Comparison of ENCODE assay signal across 18 cellular contexts in genomic region chr20:23336476-23336875, GRCh38. TPM values are rescaled to one million over a fixed set of nuclear protein-coding genes. Genes with fewer than 3 reads are reported as not detected.
A peak's percentile ranks its signal among the peaks of the same experiment; 100 is the strongest.
DNase-seq lines count a peak whose midpoint lies in the region; ATAC-seq, FAIRE-seq and TF ChIP-seq lines count a peak whose summit lies in the region.
"Had no signal": no experiment of that assay in that cellular context is flagged by ENCODE, and none has a peak within 500 bp of the region (broad histone marks: within the 10 kb centered on the region; RNA-seq: fewer than 3 reads in every experiment).

No MANE protein-coding gene starts in this region.

- no peaks in the 10 kb centered on the region for H3K9me3 ChIP-seq in K562 (replicated peaks; ENCODE audit: control insufficient read depth, insufficient read depth, low read depth, low read length)
- no peaks in the 10 kb centered on the region for H3K9me3 ChIP-seq in spleen
- H3K9me3 ChIP-seq in PC-3 (ENCODE audit: low read length): no peaks in the 10 kb centered on the region
- H3K9me3 ChIP-seq: A549 had no signal

- no peak for TF ChIP-seq RAD21 in K562 (CRISPR knock-in tag; conservative IDR thresholded peaks at IDR 0.05 in 1 of 2, IDR thresholded peaks at IDR 0.05 in 1 of 2)

- BruUV-seq in K562 (replicated peaks; lab: Mats Ljungman, UMichigan) (no TSS peak), PC-3 (replicated peaks; lab: Mats Ljungman, UMichigan) (no TSS peak)

- H3K4me3 Mint-ChIP-seq in activated CD4-positive, alpha-beta T cell treated with anti-CD3 and anti-CD28 coated beads, Interleukin-2, amount 10 ng/mL, durations not matched to agents 7 days and 5 days: no peak overlapping the region
- H3K4me3 Mint-ChIP-seq: CD4-positive, alpha-beta T cell; GM23338 had no signal

- TF ChIP-seq CTCF in K562 (IDR thresholded peaks at IDR 0.05 in 2 of 3, conservative IDR thresholded peaks at IDR 0.05 in 1 of 3; ENCODE audit: insufficient read depth in 2 of 3, low read depth in 1 of 3, low read length in 3 of 3) (no peak), spleen (IDR thresholded peaks at IDR 0.05 in 8 of 11, conservative IDR thresholded peaks at IDR 0.05 in 3 of 11) (no peak), PC-3 (conservative IDR thresholded peaks at IDR 0.05; ENCODE audit: low read depth, low read length) (no peak)

- H3K9me1 ChIP-seq in K562 (ENCODE audit: control insufficient read depth, insufficient read depth, low read length): no peaks in the 10 kb centered on the region

- H3K27me3 ChIP-seq in K562 (ENCODE audit: control insufficient read depth in 2 of 2, insufficient read depth in 2 of 2, low read length in 2 of 2) (no peaks in the 10 kb centered on the region), spleen (replicated peaks in 1 of 7) (no peaks in the 10 kb centered on the region), PC-3 (ENCODE audit: low read length) (no peaks in the 10 kb centered on the region; the same call in 1 of the 2 replicates)

- in situ Hi-C loops in K562 (cut with MboI): no loop called here

- no peaks in the 10 kb centered on the region for H3K27me3 Mint-ChIP-seq in activated CD4-positive, alpha-beta T cell treated with anti-CD3 and anti-CD28 coated beads, Interleukin-2, amount 10 ng/mL, durations not matched to agents 7 days and 5 days
- H3K27me3 Mint-ChIP-seq: CD4-positive, alpha-beta T cell had no signal

- H3K4me1 ChIP-seq in K562 (replicated peaks in 1 of 2; ENCODE audit: control insufficient read depth in 2 of 2, insufficient read depth in 2 of 2, low read length in 2 of 2): peaks cover 3 to 11% of the 10 kb centered on the region in 2 experiments; a peak in 4 of 5 replicates
- peaks cover 0 to 6% (median 0%) of the 10 kb centered on the region in 6 donors for H3K4me1 ChIP-seq in spleen
- H3K4me1 ChIP-seq in PC-3 (ENCODE audit: insufficient read depth, low read length): no peaks in the 10 kb centered on the region
- H3K4me1 ChIP-seq: A549 had no signal

- TF ChIP-seq POLR2A in K562 (conservative IDR thresholded peaks at IDR 0.05) (no peak), spleen (IDR thresholded peaks at IDR 0.05) (no peak)

- no peak for FAIRE-seq in K562 (lab: Jason Lieb, UNC)
- FAIRE-seq: A549, H54 had no signal

- H3K9me2 ChIP-seq in PC-3 (replicated peaks; ENCODE audit: low read length): no peaks in the 10 kb centered on the region

- no peak for TF ChIP-seq EP300 in K562 (IDR thresholded peaks at IDR 0.05; ENCODE audit: low read length)

- peak; percentile 66 for DNase-seq in NK-92 treated with Interleukin-12 subunit alpha and Interleukin-12 subunit beta, amount 100 ng/mL, for 24 hours (lab: John Stamatoyannopoulos, UW)
- no peak for DNase-seq in NK-92 (lab: John Stamatoyannopoulos, UW; ENCODE audit: unreplicated experiment)
- DNase-seq in activated CD4-positive, alpha-beta T cell treated with anti-CD3 and anti-CD28 coated beads, Interleukin-2, amount 10 ng/mL, durations not matched to agents 7 days and 5 days: no peak
- no peak for DNase-seq in activated CD4-positive, alpha-beta T cell treated with anti-CD3 and anti-CD28 coated beads, Interleukin-2, amount 50 U/mL, for 4 hours
- no peak for DNase-seq in K562 (ENCODE audit: extremely low read depth in 1 of 4, low spot score in 3 of 4)
- DNase-seq in spleen: no peak
- DNase-seq in PC-3: no peak
- DNase-seq: AML-193; CD4-positive, alpha-beta T cell; DMS153; DMS79 treated with DMSO at 0.1 percent for 48 hours; GF-D8; HCEC 1CT had no signal

- H3K27ac ChIP-seq in K562 (ENCODE audit: extremely low read depth, low read depth, low read length) (no peak overlapping the region), spleen (peak overlapping the region in 5 of 8 donors; percentile 29 to 76 (median 44)), PC-3 (ENCODE audit: low read length) (no peak overlapping the region)
- H3K27ac ChIP-seq: 22Rv1, A549, HL-60 had no signal

- H3K4me2 ChIP-seq in K562 (ENCODE audit: insufficient read depth, low read length) (no peak overlapping the region), PC-3 (ENCODE audit: low read length) (no peak overlapping the region)
- H3K4me2 ChIP-seq: A549, GM23338 had no signal

- H3K36me3 ChIP-seq in K562 (ENCODE audit: control insufficient read depth, insufficient read depth, low read length): no peaks in the 10 kb centered on the region
- no peaks in the 10 kb centered on the region for H3K36me3 ChIP-seq in spleen
- H3K36me3 ChIP-seq in PC-3 (ENCODE audit: low read depth, low read length): no peaks in the 10 kb centered on the region

- POLR2A ChIA-PET in activated CD4-positive, alpha-beta T cell treated with anti-CD3 and anti-CD28 coated beads, Interleukin-2, amount 10 ng/mL, durations not matched to agents 7 days and 5 days (lab: Charles Lee): no interaction called here
- POLR2A ChIA-PET in K562 (lab: Yijun Ruan, JAX): interaction anchor here (0.6 to 1.1 kb wide), 3 partner anchors 12 to 580 kb away, joined by 3 read pairs; no protein-coding TSS in a partner anchor
- POLR2A ChIA-PET in PC-3 (lab: Charles Lee; ENCODE audit: unreplicated experiment): no interaction called here

- H3K9ac ChIP-seq in K562 (ENCODE audit: insufficient read depth in 1 of 2, low read depth in 2 of 2, low read length in 2 of 2) (no peak overlapping the region), PC-3 (ENCODE audit: low read length) (no peak overlapping the region)

- peaks cover 11% of the 10 kb centered on the region for H3K4me1 Mint-ChIP-seq in activated CD4-positive, alpha-beta T cell treated with anti-CD3 and anti-CD28 coated beads, Interleukin-2, amount 10 ng/mL, durations not matched to agents 7 days and 5 days

- intact Hi-C loops in K562 (cut with micrococcal nuclease) (no loop called here), spleen (cut with DNase I; ENCODE audit: low total_unique reads) (no loop called here), PC-3 (cut with micrococcal nuclease) (no loop called here)

- H3K27ac Mint-ChIP-seq in activated CD4-positive, alpha-beta T cell treated with anti-CD3 and anti-CD28 coated beads, Interleukin-2, amount 10 ng/mL, durations not matched to agents 7 days and 5 days: peak overlapping the region; percentile 80
- H3K27ac Mint-ChIP-seq: CD4-positive, alpha-beta T cell; GM23338 had no signal

- H2AFZ ChIP-seq in K562 (ENCODE audit: low read depth, low read length) (no peak overlapping the region), PC-3 (ENCODE audit: low read length) (no peak overlapping the region)
- H2AFZ ChIP-seq: GM23338 had no signal

- H3K4me3 ChIP-seq in K562 (no peak overlapping the region), spleen (peak overlapping the region in 2 of 8 donors; percentile 11 to 34), PC-3 (ENCODE audit: low read length) (no peak overlapping the region)
- H3K4me3 ChIP-seq: A549, GM23338 had no signal

- no peaks in the 10 kb centered on the region for H3F3A ChIP-seq in PC-3 (ENCODE audit: low read length, unreplicated experiment)

- 35% methylated on average over 4 of the region's 5 CpGs for WGBS in K562 (ENCODE audit: insufficient coverage, low coverage, missing lambda C conversion rate)
- 80 to 89% (median 86%) methylated on average over 5 of the region's 5 CpGs for WGBS in spleen, 5 donors

- CTCF ChIA-PET in activated CD4-positive, alpha-beta T cell treated with anti-CD3 and anti-CD28 coated beads, Interleukin-2, amount 10 ng/mL, durations not matched to agents 7 days and 5 days (lab: Charles Lee): no interaction called here
- CTCF ChIA-PET in K562 (lab: Yijun Ruan, JAX; ENCODE audit: low intra/inter-chr PET ratio): no interaction called here
- CTCF ChIA-PET in PC-3 (lab: Charles Lee): no interaction called here

- no peaks in the 10 kb centered on the region for H3K9me3 Mint-ChIP-seq in activated CD4-positive, alpha-beta T cell treated with anti-CD3 and anti-CD28 coated beads, Interleukin-2, amount 10 ng/mL, durations not matched to agents 7 days and 5 days
- H3K9me3 Mint-ChIP-seq: CD4-positive, alpha-beta T cell; GM23338 had no signal

- H4K20me1 ChIP-seq in K562 (replicated peaks; ENCODE audit: control insufficient read depth, insufficient read depth, low read length) (no peaks in the 10 kb centered on the region), PC-3 (ENCODE audit: low read length) (no peaks in the 10 kb centered on the region)

- no peaks in the 10 kb centered on the region for H3K79me2 ChIP-seq in K562 (ENCODE audit: control insufficient read depth, insufficient read depth, low read length)
- no peaks in the 10 kb centered on the region for H3K79me2 ChIP-seq in PC-3 (ENCODE audit: low read length)

- ATAC-seq in K562 (no peak), PC-3 (no peak)
- ATAC-seq: A549, GM23338 had no signal

- H3K36me3 Mint-ChIP-seq in activated CD4-positive, alpha-beta T cell treated with anti-CD3 and anti-CD28 coated beads, Interleukin-2, amount 10 ng/mL, durations not matched to agents 7 days and 5 days (ENCODE audit: low read depth): no peaks in the 10 kb centered on the region

RNA-seq across cellular contexts. Expression of gene NXT1, which starts 14.1 kb away (rescaled TPM):
- total RNA-seq in activated CD4-positive, alpha-beta T cell treated with anti-CD3 and anti-CD28 coated beads, Interleukin-2, amount 10 ng/mL, durations not matched to agents 7 days and 5 days: 10 to 100 TPM; 28.1 to 28.2 TPM
- total RNA-seq in K562 (2011; cell fraction: chromatin; rRNA removed; ENCODE audit: low replicate concordance): 6.8 and 14.9 TPM in 2 replicates
- total RNA-seq in K562 (2011; cell fraction: nucleolus; rRNA removed): 15.7 and 16.8 TPM in 2 replicates
- total RNA-seq in K562 (2011; cell fraction: nucleoplasm; rRNA removed): 10.8 and 11.6 TPM in 2 replicates
- 50.4 and 50.9 TPM in 2 replicates for total RNA-seq in K562 (2014; rRNA removed)
- total RNA-seq in K562 (2014; rRNA removed; fragmentation: Illumina TruSeq; extraction: Trizol): 27.5 and 31.9 TPM in 2 replicates
- total RNA-seq in K562 (2015; rRNA removed; fragmentation: Illumina TruSeq; extraction: Trizol): 35.0 and 35.7 TPM in 2 replicates
- total RNA-seq in K562 (2021): 30.3 and 35.7 TPM in 2 replicates
- 31.7 and 37.7 TPM in 2 replicates for polyA plus RNA-seq in K562 (2011; rRNA removed)
- 40.1 and 55.8 TPM in 2 replicates for polyA plus RNA-seq in K562 (2011; cell fraction: cytosol; rRNA removed)
- 21.6 and 23.4 TPM in 2 replicates for polyA plus RNA-seq in K562 (2011; cell fraction: nucleus; rRNA removed)
- 22.6 and 23.8 TPM in 2 replicates for polyA plus RNA-seq in K562 (2012)
- 35.6 and 36.1 TPM in 2 replicates for polyA plus RNA-seq in K562 (2014; fragmentation: Illumina TruSeq; extraction: Trizol)
- polyA plus RNA-seq in K562 (2014; fragmentation: Nextera tagmentation; extraction: Ambion mirVana): 1 to 10 TPM; 7.7 to 8.9 TPM
- 37.5 and 46.5 TPM in 2 replicates for polyA plus RNA-seq in K562 (2014; rRNA removed)
- 15.8 and 20.0 TPM in 2 replicates for polyA minus RNA-seq in K562 (2011; rRNA and poly(A)+ RNA removed)
- 9.6 and 12.7 TPM in 2 replicates for polyA minus RNA-seq in K562 (2011; cell fraction: cytosol; rRNA and poly(A)+ RNA removed)
- polyA minus RNA-seq in K562 (2011; cell fraction: nucleus; rRNA and poly(A)+ RNA removed): 5.7 and 6.7 TPM in 2 replicates
- total RNA-seq in spleen: 10 to 100 TPM; 14.6 to 35.8 (median 22.6) TPM
- 10 to 100 TPM; 19.7 to 37.4 (median 33.5) TPM for polyA plus RNA-seq in spleen
- total RNA-seq in PC-3 (2014; rRNA removed): 82.0 and 98.0 TPM in 2 replicates

RNA-seq across cellular contexts. Expression of gene GZF1, which starts 25.5 kb away (rescaled TPM):
- total RNA-seq in activated CD4-positive, alpha-beta T cell treated with anti-CD3 and anti-CD28 coated beads, Interleukin-2, amount 10 ng/mL, durations not matched to agents 7 days and 5 days: 10 to 100 TPM; 12.3 to 15.5 TPM
- 25.2 and 30.4 TPM in 2 replicates for total RNA-seq in K562 (2011; cell fraction: chromatin; rRNA removed; ENCODE audit: low replicate concordance)
- total RNA-seq in K562 (2011; cell fraction: nucleolus; rRNA removed): 20.7 and 30.9 TPM in 2 replicates
- 17.2 and 29.5 TPM in 2 replicates for total RNA-seq in K562 (2011; cell fraction: nucleoplasm; rRNA removed)
- total RNA-seq in K562 (2014; rRNA removed) (7.0 and 9.6 TPM in 2 replicates), K562 (2014; rRNA removed; fragmentation: Illumina TruSeq; extraction: Trizol) (6.5 and 6.9 TPM in 2 replicates), K562 (2015; rRNA removed; fragmentation: Illumina TruSeq; extraction: Trizol) (6.1 and 7.9 TPM in 2 replicates), K562 (2021) (8.6 and 10.2 TPM in 2 replicates), spleen (10 to 100 TPM; 10.5 to 17.0 (median 12.0) TPM), PC-3 (2014; rRNA removed) (16.0 and 17.9 TPM in 2 replicates)
- polyA plus RNA-seq in K562 (2011; rRNA removed) (15.7 and 21.9 TPM in 2 replicates), K562 (2014; fragmentation: Illumina TruSeq; extraction: Trizol) (7.4 and 9.7 TPM in 2 replicates), K562 (2014; fragmentation: Nextera tagmentation; extraction: Ambion mirVana) (1 to 10 TPM; 1.2 to 1.8 TPM), K562 (2014; rRNA removed) (9.5 and 11.9 TPM in 2 replicates), spleen (1 to 10 TPM; 3.3 to 5.6 (median 3.8) TPM)
- 14.1 and 19.4 TPM in 2 replicates for polyA plus RNA-seq in K562 (2011; cell fraction: cytosol; rRNA removed)
- 36.9 and 43.8 TPM in 2 replicates for polyA plus RNA-seq in K562 (2011; cell fraction: nucleus; rRNA removed)
- polyA plus RNA-seq in K562 (2012): 6.2 and 9.0 TPM in 2 replicates
- polyA minus RNA-seq in K562 (2011; rRNA and poly(A)+ RNA removed): 21.8 and 24.4 TPM in 2 replicates
- 6.7 and 30.8 TPM in 2 replicates for polyA minus RNA-seq in K562 (2011; cell fraction: cytosol; rRNA and poly(A)+ RNA removed)
- 27.7 and 41.8 TPM in 2 replicates for polyA minus RNA-seq in K562 (2011; cell fraction: nucleus; rRNA and poly(A)+ RNA removed)

Comparison
In these comparisons a context has a peak if more than half of its experiments do, and no peak if none do; other contexts are left out.
1. H3K27ac ChIP-seq: peak in spleen (5 of 8); none in K562 (single experiment) and PC-3 (single experiment).